3 cellular contexts compared by ENCODE assay signal in the genomic region with DNA sequence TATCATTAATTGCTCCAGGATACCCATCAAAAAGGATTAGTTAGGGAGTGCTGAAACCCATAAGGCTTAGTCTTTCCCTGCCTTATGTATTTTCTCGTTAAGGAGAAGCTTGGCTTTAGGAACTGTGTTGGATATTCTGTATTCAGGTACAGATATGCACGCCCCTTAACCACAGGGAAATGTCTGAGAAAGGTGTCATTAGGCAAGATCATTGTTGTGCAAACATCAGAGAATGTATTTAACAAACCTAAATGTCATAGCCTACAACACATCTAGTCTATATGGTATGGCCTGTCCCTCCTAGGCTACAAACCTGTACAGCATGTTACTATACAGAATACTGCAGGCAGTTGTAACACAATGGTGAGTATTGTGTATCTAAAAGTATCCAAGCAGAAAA. TPM values are rescaled to one million over a fixed set of nuclear protein-coding genes. Genes with fewer than 3 reads are reported as not detected.
"Had no signal": no experiment of that assay in that cellular context is flagged by ENCODE, and none has a peak within 500 bp of the region (broad histone marks: within the 10 kb centered on the region; RNA-seq: fewer than 3 reads in every experiment).

No MANE protein-coding gene starts in this region.

RNA-seq across cellular contexts. Expression of a gene that starts 10.1 kb away (rescaled TPM):
- total RNA-seq: H4, H7 had no signal
- polyA plus RNA-seq: H1 had no signal
